25 cellular contexts compared by ENCODE assay signal in genomic region chr1:99919221-99919620, GRCh38. TPM values are rescaled to one million over a fixed set of nuclear protein-coding genes. Genes with fewer than 3 reads are reported as not detected.
DNase-seq lines count a peak whose midpoint lies in the region; ATAC-seq and TF ChIP-seq lines count a peak whose summit lies in the region.
"Had no signal": no experiment of that assay in that cellular context is flagged by ENCODE, and none has a peak within 500 bp of the region (broad histone marks: within the 10 kb centered on the region; RNA-seq: fewer than 3 reads in every experiment).

No MANE protein-coding gene starts in this region.

- peaks cover 53% of the 10 kb centered on the region for H3K36me3 Mint-ChIP-seq in activated T-helper 17 cell treated with anti-CD3 and anti-CD28 coated beads, Interleukin-2, amount 50 U/mL, for 72 hours (ENCODE audit: low read depth)

- no peak overlapping the region for H3K4me3 Mint-ChIP-seq in activated T-helper 17 cell treated with anti-CD3 and anti-CD28 coated beads, Interleukin-2, amount 50 U/mL, for 72 hours
- H3K4me3 Mint-ChIP-seq: activated CD4-positive, alpha-beta T cell treated with anti-CD3 and anti-CD28 coated beads for 36 hours; activated naive CD8-positive, alpha-beta T cell treated with anti-CD3 and anti-CD28 coated beads, Interleukin-2, amount 50 U/mL, for 24 hours; dendritic cell treated with granulocyte-macrophage colony-stimulating factor and Interleukin-4, amounts not matched to agents 40 ng/mL and 50 ng/mL, for 4 days; memory B cell; naive B cell had no signal

- no peaks in the 10 kb centered on the region for H3K9me3 Mint-ChIP-seq in activated T-helper 17 cell treated with anti-CD3 and anti-CD28 coated beads, Interleukin-2, amount 50 U/mL, for 72 hours
- H3K9me3 Mint-ChIP-seq: activated naive CD8-positive, alpha-beta T cell treated with anti-CD3 and anti-CD28 coated beads, Interleukin-2, amount 50 U/mL, for 24 hours; activated T-helper 2 cell treated with anti-CD3 and anti-CD28 coated beads, Interferon-gamma antibody, Interleukin-2, Interleukin-4, amounts not matched to agents 10 μg/mL and 5 μg/mL and 100 μg/mL, durations not matched to agents 14 hours and 24 hours and 36 hours; dendritic cell treated with granulocyte-macrophage colony-stimulating factor and Interleukin-4, amounts not matched to agents 40 ng/mL and 50 ng/mL, for 4 days; memory B cell; naive B cell had no signal

- H3K36me3 ChIP-seq in left ventricle myocardium inferior (peaks cover 61% of the 10 kb centered on the region), subcutaneous abdominal adipose tissue (ENCODE audit: control insufficient read depth in 5 of 5, insufficient read depth in 5 of 5, low read length in 5 of 5) (peaks cover 9 to 29% (median 21%) of the 10 kb centered on the region in 5 donors)

- H3K4me1 Mint-ChIP-seq in activated T-helper 17 cell treated with anti-CD3 and anti-CD28 coated beads, Interleukin-2, amount 50 U/mL, for 72 hours, result no peaks in the 10 kb centered on the region
- H3K4me1 Mint-ChIP-seq: activated CD4-positive, alpha-beta T cell treated with anti-CD3 and anti-CD28 coated beads for 36 hours; activated naive CD8-positive, alpha-beta T cell treated with anti-CD3 and anti-CD28 coated beads, Interleukin-2, amount 50 U/mL, for 24 hours; memory B cell; naive B cell had no signal

- H3K27ac ChIP-seq in left ventricle myocardium inferior (replicated peaks), result peak overlapping the region; percentile 60
- peak overlapping the region; percentile 6 for H3K27ac ChIP-seq in subcutaneous abdominal adipose tissue (ENCODE audit: low read depth, low read length)
- H3K27ac ChIP-seq: KMS-11, parathyroid adenoma, tibial nerve had no signal

- H3K4me1 ChIP-seq in left ventricle myocardium inferior (peaks cover 26% of the 10 kb centered on the region), subcutaneous abdominal adipose tissue (ENCODE audit: control insufficient read depth in 5 of 5, insufficient read depth in 5 of 5, low read length in 5 of 5) (peaks cover 0 to 14% (median 12%) of the 10 kb centered on the region in 5 donors)
- H3K4me1 ChIP-seq: parathyroid adenoma, tibial nerve had no signal

- H3K9ac ChIP-seq in subcutaneous abdominal adipose tissue (ENCODE audit: low read length in 5 of 5), result no peak overlapping the region
- H3K9ac ChIP-seq: KMS-11, parathyroid adenoma had no signal

- H3K4me3 ChIP-seq in left ventricle myocardium inferior, result no peak overlapping the region
- H3K4me3 ChIP-seq in subcutaneous abdominal adipose tissue (ENCODE audit: low read depth in 1 of 5, low read length in 5 of 5), result peak overlapping the region in 2 of 5 donors; percentile 34 to 43
- H3K4me3 ChIP-seq: tibial nerve had no signal

- H3K27ac Mint-ChIP-seq in activated T-helper 17 cell treated with anti-CD3 and anti-CD28 coated beads, Interleukin-2, amount 50 U/mL, for 72 hours, result peak overlapping the region; percentile 22
- H3K27ac Mint-ChIP-seq: activated CD4-positive, alpha-beta T cell treated with anti-CD3 and anti-CD28 coated beads for 36 hours; activated naive CD8-positive, alpha-beta T cell treated with anti-CD3 and anti-CD28 coated beads, Interleukin-2, amount 50 U/mL, for 24 hours; activated T-helper 2 cell treated with anti-CD3 and anti-CD28 coated beads, Interferon-gamma antibody, Interleukin-2, Interleukin-4, amounts not matched to agents 10 μg/mL and 5 μg/mL and 100 μg/mL, durations not matched to agents 14 hours and 24 hours and 36 hours; dendritic cell treated with granulocyte-macrophage colony-stimulating factor and Interleukin-4, amounts not matched to agents 40 ng/mL and 50 ng/mL, for 4 days; memory B cell had no signal

- H3K27me3 ChIP-seq in left ventricle myocardium inferior (ENCODE audit: low read depth), result no peaks in the 10 kb centered on the region
- H3K27me3 ChIP-seq in subcutaneous abdominal adipose tissue (ENCODE audit: control insufficient read depth in 5 of 5, insufficient read depth in 4 of 5, low read length in 5 of 5), result no peaks in the 10 kb centered on the region
- H3K27me3 ChIP-seq: tibial nerve had no signal

- no peaks in the 10 kb centered on the region for H3K27me3 Mint-ChIP-seq in activated T-helper 17 cell treated with anti-CD3 and anti-CD28 coated beads, Interleukin-2, amount 50 U/mL, for 72 hours
- H3K27me3 Mint-ChIP-seq: activated CD4-positive, alpha-beta T cell treated with anti-CD3 and anti-CD28 coated beads for 36 hours; activated naive CD8-positive, alpha-beta T cell treated with anti-CD3 and anti-CD28 coated beads, Interleukin-2, amount 50 U/mL, for 24 hours; dendritic cell treated with granulocyte-macrophage colony-stimulating factor and Interleukin-4, amounts not matched to agents 40 ng/mL and 50 ng/mL, for 4 days; memory B cell; naive B cell had no signal

- intact Hi-C loops in left ventricle myocardium inferior (cut with micrococcal nuclease) (no loop called here), cardiac septum (cut with DNase I) (no loop called here)

- TF ChIP-seq CTCF in left ventricle myocardium inferior (IDR thresholded peaks at IDR 0.05; ENCODE audit: borderline replicate concordance), result no peak

- no peak for ATAC-seq in activated T-helper 17 cell treated with anti-CD3 and anti-CD28 coated beads, Interleukin-2, amount 50 U/mL, for 72 hours (replicated peaks)
- ATAC-seq: activated CD4-positive, alpha-beta T cell treated with anti-CD3 and anti-CD28 coated beads for 36 hours; activated naive CD8-positive, alpha-beta T cell treated with anti-CD3 and anti-CD28 coated beads, Interleukin-2, amount 50 U/mL, for 24 hours; HCT116; stimulated activated naive CD8-positive, alpha-beta T cell treated with anti-CD3 and anti-CD28 coated beads, Interleukin-15, Interleukin-2, amounts not matched to agents 100 U/mL and 50 U/mL, for 24 hours had no signal

- DNase-seq in left ventricle myocardium inferior (no peak), cardiac septum (ENCODE audit: low spot score) (no peak), iris pigment epithelial cell (ENCODE audit: low read depth) (peak; percentile 17), NCI-H345 (lab: John Stamatoyannopoulos, UW) (no peak), pons (ENCODE audit: low spot score) (no peak)
- DNase-seq in activated CD4-positive, alpha-beta T cell treated with anti-CD3 and anti-CD28 coated beads for 1 hour, result no peak
- DNase-seq: activated CD4-positive, alpha-beta T cell treated with anti-CD3 and anti-CD28 coated beads for 36 hours; activated naive CD8-positive, alpha-beta T cell treated with anti-CD3 and anti-CD28 coated beads, Interleukin-2, amount 50 U/mL, for 24 hours; kidney; naive B cell; NCI-H1105 treated with DMSO at 0.1 percent for 48 hours; NCI-H2081; NCI-H510A; SHP77; stimulated activated CD4-positive, alpha-beta T cell treated with anti-CD3 and anti-CD28 coated beads, Interleukin-2, amount 100 ng/mL, for 48 hours; stimulated activated naive CD8-positive, alpha-beta T cell treated with anti-CD3 and anti-CD28 coated beads, Interleukin-15, Interleukin-2, amounts not matched to agents 100 U/mL and 50 U/mL, for 24 hours had no signal

- H3K9me3 ChIP-seq in left ventricle myocardium inferior (replicated peaks) (no peaks in the 10 kb centered on the region), subcutaneous abdominal adipose tissue (ENCODE audit: control insufficient read depth in 5 of 5, low read length in 5 of 5) (no peaks in the 10 kb centered on the region)
- H3K9me3 ChIP-seq: tibial nerve had no signal

RNA-seq across cellular contexts. Expression of gene SLC35A3, which starts 50.6 kb away (rescaled TPM):
- total RNA-seq in left ventricle myocardium inferior, result 7.7 TPM
- 9.8 TPM for total RNA-seq in cardiac septum
- total RNA-seq in activated T-helper 17 cell treated with anti-CD3 and anti-CD28 coated beads, Interleukin-2, amount 50 U/mL, for 72 hours, result 10 to 100 TPM; 10.1 to 16.5 TPM
